Comparison of ENCODE assay signal across 8 cellular contexts in the genomic region with DNA sequence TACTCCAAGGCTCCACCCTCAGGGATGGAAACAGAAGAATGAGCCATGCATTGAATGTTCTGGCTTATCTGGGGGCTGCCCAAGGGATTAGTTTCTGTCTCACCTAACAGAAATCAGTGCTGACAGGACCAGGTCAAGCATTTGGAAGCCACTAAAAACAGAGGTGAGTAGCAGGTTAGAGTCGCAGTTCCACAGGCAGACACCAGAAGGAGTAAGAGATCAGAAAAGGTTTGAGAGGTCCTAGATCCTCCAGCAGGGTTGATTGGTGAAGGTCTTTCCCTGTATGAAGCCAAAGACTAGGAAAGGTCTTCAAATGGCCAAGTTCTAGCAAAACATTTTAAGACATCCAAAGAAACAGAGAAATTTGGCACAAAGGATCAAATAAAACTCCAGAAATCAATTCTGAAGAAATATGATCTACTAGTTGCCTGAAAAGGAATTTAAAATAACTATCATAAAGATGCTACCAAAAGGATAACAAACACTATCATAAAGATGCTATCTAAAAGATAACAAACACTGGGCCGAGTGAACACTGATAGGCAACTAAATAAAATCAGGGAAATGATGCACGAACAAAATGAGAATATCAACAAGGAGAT. TPM values are rescaled to one million over a fixed set of nuclear protein-coding genes. Genes with fewer than 3 reads are reported as not detected.
DNase-seq lines count a peak whose midpoint lies in the region; ATAC-seq, FAIRE-seq and TF ChIP-seq lines count a peak whose summit lies in the region.

No MANE protein-coding gene starts in this region.

- no peak overlapping the region for H3K56ac ChIP-seq in H1 (replicated peaks; ENCODE audit: insufficient read length, low read depth, low read length)

- no peaks in the 10 kb centered on the region for H3K79me1 ChIP-seq in H1 (ENCODE audit: low read depth, low read length)

- no peak overlapping the region for H3K23ac ChIP-seq in H1 (ENCODE audit: insufficient read length)

- no TSS peak for BruUV-seq in A673 (replicated peaks; lab: Mats Ljungman, UMichigan)

- H3K4me1 ChIP-seq in A673 (ENCODE audit: insufficient read depth, low read length, poor library complexity, severe bottlenecking), result no peaks in the 10 kb centered on the region
- no peaks in the 10 kb centered on the region for H3K4me1 ChIP-seq in H1 (replicated peaks in 1 of 4; ENCODE audit: control insufficient read depth in 3 of 4, insufficient read depth in 4 of 4, low read length in 3 of 4)
- no peaks in the 10 kb centered on the region for H3K4me1 ChIP-seq in neural progenitor cell

- intact Hi-C loops in A673 (cut with micrococcal nuclease; ENCODE audit: unreplicated experiment), result loop anchor here (1.0 to 5.0 kb wide), 3 partner anchors 92 to 350 kb away; no protein-coding TSS in a partner anchor
- intact Hi-C loops in activated B cell treated with CpG ODN at 0.5 μM for 24 hours (cut with micrococcal nuclease), result loop anchor here (1.0 kb wide), 5 partner anchors 19 to 350 kb away; a partner anchor contains a TSS

- peak; percentile 77 for TF ChIP-seq CTCF in A673 (conservative IDR thresholded peaks at IDR 0.05; ENCODE audit: low read depth, low read length)
- peak; percentile 74 for TF ChIP-seq CTCF in activated B cell treated with CpG ODN at 0.5 μM for 24 hours (IDR thresholded peaks at IDR 0.05)
- peak; percentile 31 to 95 (median 94) for TF ChIP-seq CTCF in H1 (IDR thresholded peaks at IDR 0.05; ENCODE audit: control extremely low read depth in 1 of 3, insufficient read depth in 1 of 3, low read depth in 1 of 3, low read length in 3 of 3)
- peak; percentile 72 for TF ChIP-seq CTCF in neural progenitor cell (IDR thresholded peaks at IDR 0.05)

- 54% methylated on average over 3 of the region's 3 CpGs; no CpG with 5 or more reads in 1 of the 2 experiments for WGBS in H1 (ENCODE audit: extremely low coverage in 1 of 2, insufficient coverage in 1 of 2, insufficient read length in 1 of 2, insufficient replicate concordance in 2 of 2, low coverage in 1 of 2, low lambda C conversion rate in 2 of 2, missing lambda C conversion rate in 1 of 2), 2 experiments

- no peak overlapping the region for H2BK15ac ChIP-seq in H1 (ENCODE audit: low read length)

- H2AFZ ChIP-seq in H1 (ENCODE audit: low read length) (no peak overlapping the region), neural progenitor cell (replicated peaks) (peak overlapping the region; percentile 46)

- peak; percentile 85 for FAIRE-seq in GM12891 (lab: Jason Lieb, UNC)
- FAIRE-seq in H1 (lab: Jason Lieb, UNC), result peak; percentile 99

- POLR2A ChIA-PET in A673 (lab: Charles Lee; ENCODE audit: low non-redundant PET), result no interaction called here
- POLR2A ChIA-PET in activated B cell treated with CpG ODN at 0.5 μM for 24 hours (lab: Charles Lee), result no interaction called here
- POLR2A ChIA-PET in H1 (lab: Charles Lee; ENCODE audit: partially characterized antibody), result interaction anchor here (0.9 kb wide), 1 partner anchor 86 kb away, joined by 4 read pairs; no protein-coding TSS in a partner anchor

- H3K27me3 ChIP-seq in A673 (replicated peaks; ENCODE audit: insufficient read depth, low read depth, low read length, poor library complexity) (no peaks in the 10 kb centered on the region), H1 (replicated peaks in 1 of 4; ENCODE audit: control insufficient read depth in 3 of 4, extremely low read depth in 1 of 4, insufficient read depth in 3 of 4, low read length in 3 of 4) (no peaks in the 10 kb centered on the region), neural progenitor cell (no peaks in the 10 kb centered on the region)

- H3K4me3 ChIP-seq in A673 (ENCODE audit: low read depth, low read length, poor library complexity, severe bottlenecking), result no peak overlapping the region
- H3K4me3 ChIP-seq in H1 (ENCODE audit: extremely low read depth in 1 of 4, insufficient read depth in 2 of 4, low read depth in 3 of 4, low read length in 4 of 4), result no peak overlapping the region
- no peak overlapping the region for H3K4me3 ChIP-seq in neural progenitor cell

- H3K4me1 Mint-ChIP-seq in activated B cell treated with CpG ODN at 0.5 μM for 24 hours (peaks cover 19% of the 10 kb centered on the region), neural progenitor cell (no peaks in the 10 kb centered on the region)

- peak; percentile 95 for ATAC-seq in activated B cell treated with CpG ODN at 0.5 μM for 24 hours (ENCODE audit: low read depth)
- no peak for ATAC-seq in GM18873 (IDR thresholded peaks at IDR 0.05; ENCODE audit: low FRiP score, unreplicated experiment)
- no peak for ATAC-seq in GM19397 (IDR thresholded peaks at IDR 0.05; ENCODE audit: unreplicated experiment)

- H3K9me3 Mint-ChIP-seq in activated B cell treated with CpG ODN at 0.5 μM for 24 hours (peaks cover 12% of the 10 kb centered on the region), neural progenitor cell (peaks cover 17% of the 10 kb centered on the region)

- H3K4me2 ChIP-seq in H1 (ENCODE audit: insufficient read depth in 1 of 2, low read depth in 2 of 2, low read length in 2 of 2), result no peak overlapping the region
- no peak overlapping the region for H3K4me2 ChIP-seq in neural progenitor cell

- TF ChIP-seq POLR2A in GM12891 (IDR thresholded peaks at IDR 0.05; ENCODE audit: low read depth, low read length) (no peak), H1 (IDR thresholded peaks at IDR 0.05; ENCODE audit: control extremely low read depth in 1 of 2, low read depth in 2 of 2, low read length in 2 of 2) (no peak)

- H3K4me3 Mint-ChIP-seq in activated B cell treated with CpG ODN at 0.5 μM for 24 hours (no peak overlapping the region), neural progenitor cell (no peak overlapping the region)

- no peak overlapping the region for H3K4ac ChIP-seq in H1 (replicated peaks; ENCODE audit: insufficient read length, low read depth, low read length)

- no peaks in the 10 kb centered on the region for H3K23me2 ChIP-seq in H1 (ENCODE audit: low read depth, low read length)

- peak; percentile 96 to 97 for TF ChIP-seq RAD21 in H1 (IDR thresholded peaks at IDR 0.05 in 1 of 2, conservative IDR thresholded peaks at IDR 0.05 in 1 of 2; ENCODE audit: low read depth in 2 of 2, low read length in 2 of 2)

- no peak overlapping the region for H2AK5ac ChIP-seq in H1 (ENCODE audit: low read depth, low read length)

- H3K9me3 ChIP-seq in A673 (ENCODE audit: low read depth, low read length, poor library complexity, severe bottlenecking), result peaks cover 12% of the 10 kb centered on the region
- H3K9me3 ChIP-seq in H1 (ENCODE audit: insufficient read depth in 2 of 2, low read depth in 1 of 2, low read length in 1 of 2), result peaks cover 6 to 14% of the 10 kb centered on the region in 2 experiments; a peak in 3 of 4 replicates
- H3K9me3 ChIP-seq in neural progenitor cell (ENCODE audit: low read depth), result peaks cover 7% of the 10 kb centered on the region

- H4K8ac ChIP-seq in H1 (ENCODE audit: extremely low read depth, insufficient read depth, low read length), result no peak overlapping the region

- H3K9ac ChIP-seq in H1 (replicated peaks in 1 of 4; ENCODE audit: extremely low read depth in 1 of 4, low read depth in 3 of 4, low read length in 3 of 4) (no peak overlapping the region), neural progenitor cell (no peak overlapping the region)

- no peaks in the 10 kb centered on the region for H3K27me3 Mint-ChIP-seq in activated B cell treated with CpG ODN at 0.5 μM for 24 hours
- no peaks in the 10 kb centered on the region for H3K27me3 Mint-ChIP-seq in neural progenitor cell (ENCODE audit: insufficient read depth, low read depth)

- no peaks in the 10 kb centered on the region for H3K79me2 ChIP-seq in H1 (ENCODE audit: control insufficient read depth in 1 of 2, insufficient read depth in 2 of 2, low read length in 2 of 2)
- H3K79me2 ChIP-seq in neural progenitor cell (ENCODE audit: low read depth), result no peaks in the 10 kb centered on the region

- H3K14ac ChIP-seq in H1 (ENCODE audit: insufficient read length), result no peak overlapping the region

- no peak overlapping the region for H2BK20ac ChIP-seq in H1 (ENCODE audit: low read length)

- H2BK12ac ChIP-seq in H1 (ENCODE audit: low read depth, low read length), result no peak overlapping the region

- H3K27ac Mint-ChIP-seq in activated B cell treated with CpG ODN at 0.5 μM for 24 hours (no peak overlapping the region), neural progenitor cell (no peak overlapping the region)

- no peak overlapping the region for H4K5ac ChIP-seq in H1 (ENCODE audit: insufficient read length, low read depth, low read length)

- H4K91ac ChIP-seq in H1 (replicated peaks; ENCODE audit: insufficient read length, low read length), result no peak overlapping the region

- H4K20me1 ChIP-seq in H1 (replicated peaks in 1 of 2; ENCODE audit: control insufficient read depth in 1 of 2, insufficient read depth in 2 of 2, low read length in 2 of 2) (no peaks in the 10 kb centered on the region), neural progenitor cell (ENCODE audit: low read depth) (no peaks in the 10 kb centered on the region)

- H3F3A ChIP-seq in neural progenitor cell (ENCODE audit: low read depth), result no peaks in the 10 kb centered on the region

- CTCF ChIA-PET in A673 (lab: Charles Lee) (interaction anchor here (0.6 kb wide), 1 partner anchor 524 kb away, joined by 3 read pairs; no protein-coding TSS in a partner anchor), activated B cell treated with CpG ODN at 0.5 μM for 24 hours (lab: Charles Lee) (interaction anchor here (0.7 to 7.9 kb wide), 12 partner anchors 15 to 350 kb away, joined by 3 to 124 read pairs (median 3); no protein-coding TSS in a partner anchor), H1 (lab: Charles Lee; ENCODE audit: partially characterized antibody) (interaction anchor here (0.7 to 12.5 kb wide), 24 partner anchors 8 to 205 kb away, joined by 3 to 154 read pairs (median 4); a partner anchor contains a TSS)

- no peak overlapping the region for H2BK120ac ChIP-seq in H1 (replicated peaks; ENCODE audit: low read depth, low read length)

- no peak overlapping the region for H2BK5ac ChIP-seq in H1 (ENCODE audit: low read depth, low read length)

- H3K18ac ChIP-seq in H1 (ENCODE audit: extremely low read depth, low read length), result no peak overlapping the region

- H3K27ac ChIP-seq in A673 (ENCODE audit: low read depth, low read length, poor library complexity, severe bottlenecking), result no peak overlapping the region
- no peak overlapping the region for H3K27ac ChIP-seq in H1 (ENCODE audit: low read depth, low read length)
- H3K27ac ChIP-seq in neural progenitor cell, result no peak overlapping the region

- DNase-seq in A673 (ENCODE audit: low spot score) (peak; percentile 57), GM12891 (ENCODE audit: insufficient read length, low spot score) (peak; percentile 32), NCI-H2029 treated with DMSO at 0.1 percent for 48 hours (lab: John Stamatoyannopoulos, UW) (peak; percentile 11), activated B cell treated with CpG ODN at 0.5 μM for 24 hours (no peak), H1 (ENCODE audit: low read depth in 1 of 2, low spot score in 2 of 2) (peak in 1 of 2 experiments; percentile 75), neural progenitor cell (ENCODE audit: low spot score) (peak; percentile 69)

- H3K36me3 Mint-ChIP-seq in activated B cell treated with CpG ODN at 0.5 μM for 24 hours (ENCODE audit: low read depth) (peaks cover 30% of the 10 kb centered on the region), neural progenitor cell (no peaks in the 10 kb centered on the region)

- no peak for TF ChIP-seq EP300 in H1 (IDR thresholded peaks at IDR 0.05; ENCODE audit: borderline replicate concordance in 1 of 2, low read depth in 2 of 2, low read length in 2 of 2)

- H3K36me3 ChIP-seq in A673 (ENCODE audit: insufficient read depth, low read length, poor library complexity, severe bottlenecking) (no peaks in the 10 kb centered on the region), H1 (ENCODE audit: control insufficient read depth in 2 of 4, insufficient read depth in 4 of 4, low read length in 3 of 4) (peaks cover 0 to 10% (median 2%) of the 10 kb centered on the region in 4 experiments; a peak in 4 of 8 replicates), neural progenitor cell (peaks cover 5% of the 10 kb centered on the region)

RNA-seq across cellular contexts. Expression of a gene that starts 19.5 kb away (rescaled TPM):
- total RNA-seq in A673 (2021) (4.2 and 4.7 TPM in 2 replicates), activated B cell treated with CpG ODN at 0.5 μM for 24 hours (11.1 and 12.4 TPM in 2 replicates), neural progenitor cell (ENCODE audit: low replicate concordance) (3.5 and 3.7 TPM in 2 replicates)
- 5.0 TPM for polyA plus RNA-seq in GM12891 (2012; ENCODE audit: low read depth, missing spikeins)
- total RNA-seq in H1 (2021; fragmentation: NEBNext Ultra II Directional; extraction: Animal tissue kit (Norgen Biotek cat#: 25700)), result 27.3 and 29.5 TPM in 2 replicates
- 16.5 and 21.0 TPM in 2 replicates for polyA plus RNA-seq in H1 (2011; rRNA removed)
- 17.9 TPM for polyA plus RNA-seq in H1 (2011; cell fraction: cytosol; rRNA removed)
- 15.4 TPM for polyA plus RNA-seq in H1 (2011; cell fraction: nucleus; rRNA removed)
- polyA plus RNA-seq in H1 (2012, experiment 1 of 2), result 19.8 to 23.0 TPM (median 20.7 TPM) in 4 replicates
- polyA plus RNA-seq in H1 (2012, experiment 2 of 2), result 9.0 TPM
- polyA plus RNA-seq in H1 (2013, experiment 1 of 2), result 19.0 TPM
- polyA plus RNA-seq in H1 (2013, experiment 2 of 2), result 19.0 TPM
- 26.2 and 28.0 TPM in 2 replicates for polyA minus RNA-seq in H1 (2011; rRNA and poly(A)+ RNA removed)
- polyA minus RNA-seq in H1 (2011; cell fraction: cytosol; rRNA and poly(A)+ RNA removed), result 13.6 TPM
- polyA minus RNA-seq in H1 (2011; cell fraction: nucleus; rRNA and poly(A)+ RNA removed), result 15.7 TPM

RNA-seq across cellular contexts. Expression of a gene that starts 21.8 kb away (rescaled TPM):
- total RNA-seq in A673 (2021), result 56.8 and 59.8 TPM in 2 replicates
- polyA plus RNA-seq in GM12891 (2012; ENCODE audit: low read depth, missing spikeins), result 34.5 TPM
- 50.5 and 57.0 TPM in 2 replicates for total RNA-seq in activated B cell treated with CpG ODN at 0.5 μM for 24 hours
- 39.7 and 43.7 TPM in 2 replicates for total RNA-seq in H1 (2021; fragmentation: NEBNext Ultra II Directional; extraction: Animal tissue kit (Norgen Biotek cat#: 25700))
- polyA plus RNA-seq in H1 (2011; rRNA removed), result 16.9 and 33.1 TPM in 2 replicates
- polyA plus RNA-seq in H1 (2011; cell fraction: cytosol; rRNA removed), result 32.9 TPM
- 9.8 TPM for polyA plus RNA-seq in H1 (2011; cell fraction: nucleus; rRNA removed)
- 28.3 to 63.3 TPM (median 37.4 TPM) in 4 replicates for polyA plus RNA-seq in H1 (2012, experiment 1 of 2)
- 9.6 TPM for polyA plus RNA-seq in H1 (2012, experiment 2 of 2)
- polyA plus RNA-seq in H1 (2013, experiment 1 of 2), result 23.9 TPM
- 27.0 TPM for polyA plus RNA-seq in H1 (2013, experiment 2 of 2)
- 48.1 and 52.7 TPM in 2 replicates for polyA minus RNA-seq in H1 (2011; rRNA and poly(A)+ RNA removed)
- polyA minus RNA-seq in H1 (2011; cell fraction: cytosol; rRNA and poly(A)+ RNA removed), result 17.2 TPM
- 97.1 TPM for polyA minus RNA-seq in H1 (2011; cell fraction: nucleus; rRNA and poly(A)+ RNA removed)
- total RNA-seq in neural progenitor cell (ENCODE audit: low replicate concordance), result 57.5 and 82.0 TPM in 2 replicates
